In the genomic region with DNA sequence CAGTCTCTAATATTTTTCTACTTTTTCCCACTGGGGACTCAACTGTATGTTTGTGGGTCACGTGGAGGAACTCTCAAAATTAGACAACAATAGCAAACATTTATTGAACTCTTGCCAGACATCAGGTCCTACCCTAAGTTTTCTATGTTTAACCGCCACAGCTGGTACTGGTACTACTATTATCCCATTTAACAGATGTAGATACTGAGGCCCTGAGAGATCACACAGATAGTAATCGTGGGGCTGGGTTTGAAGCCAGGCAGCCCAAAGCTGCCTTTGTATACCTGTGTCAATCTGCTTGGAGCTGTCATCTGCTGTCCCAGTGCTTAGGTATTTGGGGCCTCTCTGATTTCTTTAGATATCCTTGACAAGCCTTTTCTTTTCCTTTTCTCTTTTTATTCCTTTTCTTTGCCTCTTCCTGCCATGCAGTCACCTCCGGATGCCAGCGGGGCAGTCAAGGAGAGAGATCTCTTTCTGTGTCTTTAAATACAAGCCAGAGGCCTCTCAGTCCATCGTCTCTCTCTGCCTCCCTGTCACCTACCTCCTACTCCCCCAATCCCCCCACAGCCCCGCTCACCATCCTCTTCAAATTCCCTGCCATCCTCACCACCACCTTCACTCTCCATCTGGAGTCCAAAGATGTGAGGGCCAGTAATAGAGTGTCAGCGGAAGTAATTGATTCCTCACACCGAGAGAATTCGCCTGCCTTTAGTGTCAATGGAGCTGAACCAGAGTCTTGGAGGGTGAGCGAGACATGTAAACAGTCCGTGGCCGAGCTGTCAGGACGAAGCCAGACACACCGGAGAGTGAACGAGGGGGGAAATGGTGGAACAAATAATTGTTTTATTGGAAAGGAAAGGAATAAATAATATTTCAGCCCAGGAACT, we compare ENCODE assay signal across 12 cellular contexts. TPM values are rescaled to one million over a fixed set of nuclear protein-coding genes. Genes with fewer than 3 reads are reported as not detected.
DNase-seq lines count a peak whose midpoint lies in the region; ATAC-seq and TF ChIP-seq lines count a peak whose summit lies in the region.
"Had no signal": no experiment of that assay in that cellular context is flagged by ENCODE, and none has a peak within 500 bp of the region (broad histone marks: within the 10 kb centered on the region; RNA-seq: fewer than 3 reads in every experiment).

No MANE protein-coding gene starts in this region.

- no peak for DNase-seq in natural killer cell treated with Interleukin-12 subunit alpha and Interleukin-12 subunit beta and Interleukin-15 and Interleukin-18, amount 100 ng/mL, for 72 hours (ENCODE audit: low spot score)
- no peak for DNase-seq in natural killer cell
- no peak for DNase-seq in coronary artery (ENCODE audit: low spot score)
- no peak for DNase-seq in vagina (ENCODE audit: extremely low spot score in 2 of 2)
- no peak for DNase-seq in DMS 273 treated with DMSO at 0.1 percent for 48 hours (lab: John Stamatoyannopoulos, UW)
- no peak for DNase-seq in KG1 (lab: John Stamatoyannopoulos, UW)
- DNase-seq: NCI-H2081 treated with DMSO at 0.1 percent for 48 hours, small intestine had no signal

- peaks cover 0 to 6% of the 10 kb centered on the region in 2 donors for H3K27me3 Mint-ChIP-seq in natural killer cell treated with Interleukin-12 subunit alpha and Interleukin-12 subunit beta and Interleukin-15 and Interleukin-18, amount 100 ng/mL, for 72 hours
- H3K27me3 Mint-ChIP-seq in natural killer cell (ENCODE audit: low read depth in 2 of 2) = no peaks in the 10 kb centered on the region
- H3K27me3 Mint-ChIP-seq in nephron (ENCODE audit: low read depth) = no peaks in the 10 kb centered on the region

- intact Hi-C loops in natural killer cell (cut with micrococcal nuclease) (no loop called here), vagina (cut with DNase I) (no loop called here)

- H3K27ac ChIP-seq in coronary artery (peak overlapping the region; percentile 79 to 94), vagina (peak overlapping the region; percentile 69)

- H3K9me3 ChIP-seq in vagina = no peaks in the 10 kb centered on the region

- peak overlapping the region; percentile 93 to 95 for H3K27ac Mint-ChIP-seq in natural killer cell treated with Interleukin-12 subunit alpha and Interleukin-12 subunit beta and Interleukin-15 and Interleukin-18, amount 100 ng/mL, for 72 hours
- H3K27ac Mint-ChIP-seq in natural killer cell (no peak overlapping the region), nephron (peak overlapping the region; percentile 75 to 88 (median 86))

- H3K36me3 Mint-ChIP-seq in natural killer cell treated with Interleukin-12 subunit alpha and Interleukin-12 subunit beta and Interleukin-15 and Interleukin-18, amount 100 ng/mL, for 72 hours = no peaks in the 10 kb centered on the region
- H3K36me3 Mint-ChIP-seq in natural killer cell (no peaks in the 10 kb centered on the region), nephron (ENCODE audit: low read depth) (peaks cover 21% of the 10 kb centered on the region)
- H3K36me3 Mint-ChIP-seq: CD4-positive, alpha-beta memory T cell had no signal

- no peaks in the 10 kb centered on the region for H3K9me3 Mint-ChIP-seq in natural killer cell treated with Interleukin-12 subunit alpha and Interleukin-12 subunit beta and Interleukin-15 and Interleukin-18, amount 100 ng/mL, for 72 hours
- H3K9me3 Mint-ChIP-seq in natural killer cell (no peaks in the 10 kb centered on the region), nephron (no peaks in the 10 kb centered on the region)
- H3K9me3 Mint-ChIP-seq: activated naive CD4-positive, alpha-beta T cell treated with anti-CD3 and anti-CD28 coated beads for 36 hours; CD4-positive, alpha-beta memory T cell had no signal

- H3K4me1 Mint-ChIP-seq in natural killer cell treated with Interleukin-12 subunit alpha and Interleukin-12 subunit beta and Interleukin-15 and Interleukin-18, amount 100 ng/mL, for 72 hours (ENCODE audit: low read depth in 2 of 2) = peaks cover 6 to 10% of the 10 kb centered on the region in 2 donors
- H3K4me1 Mint-ChIP-seq in natural killer cell (peaks cover 7 to 11% of the 10 kb centered on the region in 2 donors), nephron (peaks cover 51% of the 10 kb centered on the region)

- H3K36me3 ChIP-seq in vagina = no peaks in the 10 kb centered on the region

- no peaks in the 10 kb centered on the region for H3K27me3 ChIP-seq in vagina

- no peak for ATAC-seq in natural killer cell treated with Interleukin-12 subunit alpha and Interleukin-12 subunit beta and Interleukin-15 and Interleukin-18, amount 100 ng/mL, for 72 hours
- ATAC-seq in natural killer cell (no peak), GM21390 (IDR thresholded peaks at IDR 0.05; ENCODE audit: unreplicated experiment) (no peak)

- H3K4me3 ChIP-seq in coronary artery (no peak overlapping the region), vagina (no peak overlapping the region)

- TF ChIP-seq POLR2A in vagina (IDR thresholded peaks at IDR 0.05) = no peak

- TF ChIP-seq CTCF in natural killer cell (IDR thresholded peaks at IDR 0.05) (no peak), coronary artery (IDR thresholded peaks at IDR 0.05) (no peak), nephron (IDR thresholded peaks at IDR 0.05; ENCODE audit: unreplicated experiment in 3 of 3) (no peak), vagina (IDR thresholded peaks at IDR 0.05) (no peak)

- peaks cover 71% of the 10 kb centered on the region for H3K4me1 ChIP-seq in vagina

- H3K4me3 Mint-ChIP-seq in natural killer cell treated with Interleukin-12 subunit alpha and Interleukin-12 subunit beta and Interleukin-15 and Interleukin-18, amount 100 ng/mL, for 72 hours = peak overlapping the region; percentile 43
- H3K4me3 Mint-ChIP-seq in natural killer cell = no peak overlapping the region
- peak overlapping the region in 1 of 3 experiments; percentile 29 for H3K4me3 Mint-ChIP-seq in nephron

RNA-seq across cellular contexts. Expression of a gene that starts 23.5 kb away (rescaled TPM):
- total RNA-seq in natural killer cell treated with Interleukin-12 subunit alpha and Interleukin-12 subunit beta and Interleukin-15 and Interleukin-18, amount 100 ng/mL, for 72 hours = 1 to 10 TPM; 1.5 to 2.6 TPM
- under 1 TPM in 1 of 3 donors, not detected in 2; 0.40 TPM for total RNA-seq in natural killer cell
- total RNA-seq in vagina = 65.6 TPM

Comparison
In these comparisons a context has a peak if more than half of its experiments do, and no peak if none do; other contexts are left out.
1. H3K27ac Mint-ChIP-seq: peak in natural killer cell treated with Interleukin-12 subunit alpha and Interleukin-12 subunit beta and Interleukin-15 and Interleukin-18, amount 100 ng/mL, for 72 hours (2 of 2) and nephron (3 of 3); none in natural killer cell (0 of 2).
2. RNA of a gene that starts 23.5 kb away (total RNA-seq): 65.6 TPM in vagina (single experiment); 1.5 to 2.6 TPM in natural killer cell treated with Interleukin-12 subunit alpha and Interleukin-12 subunit beta and Interleukin-15 and Interleukin-18, amount 100 ng/mL, for 72 hours and 0.40 TPM in natural killer cell; every median in the first group is over 10 times any median in the second.